Comparison of ENCODE assay signal across 13 cellular contexts in the genomic region with DNA sequence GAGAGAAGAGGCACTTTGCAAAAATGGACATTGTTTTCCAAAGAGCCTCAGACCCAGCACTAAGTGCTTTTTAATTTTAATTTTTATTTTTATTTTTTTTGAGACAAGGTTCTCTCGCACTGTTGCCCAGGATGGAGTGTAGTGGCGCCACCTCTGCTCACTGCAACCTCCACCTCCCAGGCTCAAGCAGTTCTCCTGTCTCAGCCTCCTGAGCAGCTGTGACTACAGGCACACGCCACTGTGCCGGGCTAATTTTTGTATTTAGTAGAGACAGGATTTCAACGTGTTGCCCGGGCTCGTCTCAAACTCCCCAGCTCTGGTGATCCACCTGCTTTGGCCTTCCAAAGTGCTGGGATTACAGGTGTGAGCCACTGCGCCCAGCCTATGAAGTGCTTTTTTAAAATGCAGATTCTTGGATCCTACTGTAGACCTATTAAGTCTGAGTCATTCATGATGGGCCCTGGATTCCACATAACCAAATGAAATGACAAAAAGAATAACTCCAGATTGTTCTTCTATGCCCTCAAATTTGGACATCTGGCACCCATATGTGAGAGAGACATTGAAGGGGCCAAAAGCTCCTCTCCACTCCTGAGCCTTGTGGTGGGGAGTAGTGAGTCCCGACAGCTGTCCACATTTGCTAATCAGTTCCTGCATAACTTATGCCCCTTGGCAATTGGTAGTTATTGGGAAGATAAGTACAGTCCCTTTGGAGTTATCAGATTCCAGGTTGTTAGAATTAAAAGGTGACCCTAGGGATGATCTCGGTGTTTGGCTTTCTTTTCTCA. TPM values are rescaled to one million over a fixed set of nuclear protein-coding genes. Genes with fewer than 3 reads are reported as not detected.
DNase-seq lines count a peak whose midpoint lies in the region; ATAC-seq and TF ChIP-seq lines count a peak whose summit lies in the region.
"Had no signal": no experiment of that assay in that cellular context is flagged by ENCODE, and none has a peak within 500 bp of the region (broad histone marks: within the 10 kb centered on the region; RNA-seq: fewer than 3 reads in every experiment).

No MANE protein-coding gene starts in this region.

- TF ChIP-seq CTCF in progenitor cell of endocrine pancreas (IDR thresholded peaks at IDR 0.05; ENCODE audit: unreplicated experiment) (no peak), foreskin keratinocyte (conservative IDR thresholded peaks at IDR 0.05) (no peak)

- peak overlapping the region; percentile 64 for H3K4me3 Mint-ChIP-seq in progenitor cell of endocrine pancreas (ENCODE audit: low read depth)

- DNase-seq in ELF-1 (ENCODE audit: low read depth, low spot score) (peak; percentile 27), NCI-H69 (lab: John Stamatoyannopoulos, UW) (peak; percentile 79), progenitor cell of endocrine pancreas (ENCODE audit: low spot score, unreplicated experiment) (no peak), NCI-H2081 (lab: John Stamatoyannopoulos, UW) (no peak), foreskin keratinocyte (no peak)
- DNase-seq: gastrocnemius medialis; midbrain; stimulated activated naive B cell treated with anti-CD40 and anti-IgM and Interleukin-4, amounts not matched to agents 10 μg/mL and 1 μg/mL and 100 μg/mL, for 72 hours had no signal

- no peak overlapping the region for H3K27ac ChIP-seq in foreskin keratinocyte
- H3K27ac ChIP-seq: ascending aorta had no signal

- H3K27ac Mint-ChIP-seq in progenitor cell of endocrine pancreas = peak overlapping the region; percentile 82
- H3K27ac Mint-ChIP-seq: stimulated activated naive B cell treated with anti-CD40 and anti-IgM and Interleukin-4, amounts not matched to agents 10 μg/mL and 1 μg/mL and 100 μg/mL, for 72 hours had no signal

- H3K36me3 ChIP-seq in endocrine pancreas (ENCODE audit: control insufficient read depth, insufficient read depth, low read length) = no peaks in the 10 kb centered on the region
- H3K36me3 ChIP-seq: ascending aorta, gastrocnemius medialis had no signal

- no peak overlapping the region for H3K9ac ChIP-seq in endocrine pancreas (ENCODE audit: control insufficient read depth, insufficient read depth, low read length)

- no peaks in the 10 kb centered on the region for H3K27me3 Mint-ChIP-seq in progenitor cell of endocrine pancreas
- H3K27me3 Mint-ChIP-seq: IgD-negative memory B cell; stimulated activated naive B cell treated with anti-CD40 and anti-IgM and Interleukin-4, amounts not matched to agents 10 μg/mL and 1 μg/mL and 100 μg/mL, for 72 hours had no signal

- H3K9me3 ChIP-seq in endocrine pancreas (ENCODE audit: control insufficient read depth, low read length) = no peaks in the 10 kb centered on the region
- H3K9me3 ChIP-seq: ascending aorta, gastrocnemius medialis had no signal

- H3K36me3 Mint-ChIP-seq in progenitor cell of endocrine pancreas (ENCODE audit: insufficient read depth) = peaks cover 7% of the 10 kb centered on the region

- peaks cover 45% of the 10 kb centered on the region for H3K4me1 Mint-ChIP-seq in progenitor cell of endocrine pancreas (ENCODE audit: low read depth)

- peaks cover 3% of the 10 kb centered on the region for H3K4me1 ChIP-seq in endocrine pancreas (ENCODE audit: control insufficient read depth, insufficient read depth, low read length)
- peaks cover 23% of the 10 kb centered on the region for H3K4me1 ChIP-seq in foreskin keratinocyte

- ATAC-seq in HG03108 (IDR thresholded peaks at IDR 0.05; ENCODE audit: unreplicated experiment) (no peak), HG03520 (IDR thresholded peaks at IDR 0.05; ENCODE audit: unreplicated experiment) (no peak), foreskin keratinocyte (no peak)
- ATAC-seq: gastrocnemius medialis; stimulated activated naive B cell treated with anti-CD40 and anti-IgM and Interleukin-4, amounts not matched to agents 10 μg/mL and 1 μg/mL and 100 μg/mL, for 72 hours had no signal

- H3K27me3 ChIP-seq in endocrine pancreas (ENCODE audit: control insufficient read depth, insufficient read depth, low read length) (no peaks in the 10 kb centered on the region), foreskin keratinocyte (no peaks in the 10 kb centered on the region)
- H3K27me3 ChIP-seq: ascending aorta, gastrocnemius medialis had no signal

- no peaks in the 10 kb centered on the region for H3K9me3 Mint-ChIP-seq in progenitor cell of endocrine pancreas (ENCODE audit: low read depth)
- H3K9me3 Mint-ChIP-seq: IgD-negative memory B cell; stimulated activated naive B cell treated with anti-CD40 and anti-IgM and Interleukin-4, amounts not matched to agents 10 μg/mL and 1 μg/mL and 100 μg/mL, for 72 hours had no signal

- H3K4me3 ChIP-seq in endocrine pancreas (ENCODE audit: control insufficient read depth, insufficient read depth, low read length) = peak overlapping the region; percentile 46
- H3K4me3 ChIP-seq: ascending aorta, gastrocnemius medialis had no signal

RNA-seq across cellular contexts. Expression of gene NOCT, which starts 3.6 kb away (rescaled TPM):
- total RNA-seq in progenitor cell of endocrine pancreas = 32.2 and 33.8 TPM in 2 replicates
- total RNA-seq in foreskin keratinocyte = 21.5 and 23.3 TPM in 2 replicates
- 4.5 and 4.7 TPM in 2 replicates for polyA plus RNA-seq in foreskin keratinocyte

Comparison
In these comparisons a context has a peak if more than half of its experiments do, and no peak if none do; other contexts are left out.
1. DNase-seq: peak in ELF-1 (single experiment) and NCI-H69 (single experiment); none in progenitor cell of endocrine pancreas (single experiment), NCI-H2081 (0 of 2) and foreskin keratinocyte (0 of 2).